Comparison of ENCODE assay signal across 1 cellular context in the genomic region with DNA sequence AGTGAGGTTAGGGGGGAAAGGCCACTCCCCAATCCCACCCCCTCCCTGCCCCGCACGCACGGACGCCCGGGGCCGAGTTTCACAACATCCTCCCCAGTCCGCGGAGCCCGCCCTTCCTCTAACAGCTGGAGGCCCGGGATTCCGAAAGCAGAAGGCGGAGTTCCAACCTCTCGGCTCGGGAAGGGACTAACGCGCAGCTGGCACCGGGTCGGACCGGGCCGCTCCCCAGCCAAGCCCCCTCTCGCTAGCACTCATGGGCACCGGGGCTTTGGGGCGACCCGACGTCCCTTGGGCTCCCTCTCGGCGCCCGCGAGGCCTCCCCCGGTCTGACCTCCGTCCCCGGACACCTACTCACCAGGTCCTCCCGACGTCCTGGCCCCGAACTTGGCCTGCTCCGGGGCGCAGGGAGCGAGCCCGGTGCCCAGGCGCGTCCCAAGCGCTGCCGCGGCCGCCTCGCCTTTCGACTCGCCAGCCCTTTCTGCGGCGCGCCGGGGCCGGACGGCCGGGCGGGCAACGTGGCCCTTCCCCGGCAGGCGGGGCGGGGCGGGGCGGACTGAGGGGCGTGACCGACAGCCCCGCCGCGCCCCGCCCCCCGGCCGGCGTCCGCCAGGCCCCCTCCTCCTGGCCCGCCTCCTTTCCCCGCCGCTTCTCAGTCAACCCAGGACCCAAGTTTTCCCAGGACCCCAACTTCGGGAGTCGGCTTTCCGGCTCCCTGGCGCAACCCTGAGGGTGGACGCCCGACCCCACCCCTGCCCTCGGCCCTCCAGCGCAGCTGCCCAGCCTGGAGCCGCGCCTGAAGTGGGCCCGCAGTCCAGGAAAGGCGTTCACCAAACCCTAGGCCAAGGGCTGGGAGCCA.
TF ChIP-seq lines count a peak whose summit lies in the region.

A gene (minus strand): TSS at position 482 of the 856 bp plus-strand sequence. CDS start 9,835 bp downstream, outside the sequence.

TF ChIP-seq in K562, 482 proteins besides CTCF, POLR2A, EP300 and RAD21 (continued from another document and continues in another):
- TF ChIP-seq, protein P1, sequence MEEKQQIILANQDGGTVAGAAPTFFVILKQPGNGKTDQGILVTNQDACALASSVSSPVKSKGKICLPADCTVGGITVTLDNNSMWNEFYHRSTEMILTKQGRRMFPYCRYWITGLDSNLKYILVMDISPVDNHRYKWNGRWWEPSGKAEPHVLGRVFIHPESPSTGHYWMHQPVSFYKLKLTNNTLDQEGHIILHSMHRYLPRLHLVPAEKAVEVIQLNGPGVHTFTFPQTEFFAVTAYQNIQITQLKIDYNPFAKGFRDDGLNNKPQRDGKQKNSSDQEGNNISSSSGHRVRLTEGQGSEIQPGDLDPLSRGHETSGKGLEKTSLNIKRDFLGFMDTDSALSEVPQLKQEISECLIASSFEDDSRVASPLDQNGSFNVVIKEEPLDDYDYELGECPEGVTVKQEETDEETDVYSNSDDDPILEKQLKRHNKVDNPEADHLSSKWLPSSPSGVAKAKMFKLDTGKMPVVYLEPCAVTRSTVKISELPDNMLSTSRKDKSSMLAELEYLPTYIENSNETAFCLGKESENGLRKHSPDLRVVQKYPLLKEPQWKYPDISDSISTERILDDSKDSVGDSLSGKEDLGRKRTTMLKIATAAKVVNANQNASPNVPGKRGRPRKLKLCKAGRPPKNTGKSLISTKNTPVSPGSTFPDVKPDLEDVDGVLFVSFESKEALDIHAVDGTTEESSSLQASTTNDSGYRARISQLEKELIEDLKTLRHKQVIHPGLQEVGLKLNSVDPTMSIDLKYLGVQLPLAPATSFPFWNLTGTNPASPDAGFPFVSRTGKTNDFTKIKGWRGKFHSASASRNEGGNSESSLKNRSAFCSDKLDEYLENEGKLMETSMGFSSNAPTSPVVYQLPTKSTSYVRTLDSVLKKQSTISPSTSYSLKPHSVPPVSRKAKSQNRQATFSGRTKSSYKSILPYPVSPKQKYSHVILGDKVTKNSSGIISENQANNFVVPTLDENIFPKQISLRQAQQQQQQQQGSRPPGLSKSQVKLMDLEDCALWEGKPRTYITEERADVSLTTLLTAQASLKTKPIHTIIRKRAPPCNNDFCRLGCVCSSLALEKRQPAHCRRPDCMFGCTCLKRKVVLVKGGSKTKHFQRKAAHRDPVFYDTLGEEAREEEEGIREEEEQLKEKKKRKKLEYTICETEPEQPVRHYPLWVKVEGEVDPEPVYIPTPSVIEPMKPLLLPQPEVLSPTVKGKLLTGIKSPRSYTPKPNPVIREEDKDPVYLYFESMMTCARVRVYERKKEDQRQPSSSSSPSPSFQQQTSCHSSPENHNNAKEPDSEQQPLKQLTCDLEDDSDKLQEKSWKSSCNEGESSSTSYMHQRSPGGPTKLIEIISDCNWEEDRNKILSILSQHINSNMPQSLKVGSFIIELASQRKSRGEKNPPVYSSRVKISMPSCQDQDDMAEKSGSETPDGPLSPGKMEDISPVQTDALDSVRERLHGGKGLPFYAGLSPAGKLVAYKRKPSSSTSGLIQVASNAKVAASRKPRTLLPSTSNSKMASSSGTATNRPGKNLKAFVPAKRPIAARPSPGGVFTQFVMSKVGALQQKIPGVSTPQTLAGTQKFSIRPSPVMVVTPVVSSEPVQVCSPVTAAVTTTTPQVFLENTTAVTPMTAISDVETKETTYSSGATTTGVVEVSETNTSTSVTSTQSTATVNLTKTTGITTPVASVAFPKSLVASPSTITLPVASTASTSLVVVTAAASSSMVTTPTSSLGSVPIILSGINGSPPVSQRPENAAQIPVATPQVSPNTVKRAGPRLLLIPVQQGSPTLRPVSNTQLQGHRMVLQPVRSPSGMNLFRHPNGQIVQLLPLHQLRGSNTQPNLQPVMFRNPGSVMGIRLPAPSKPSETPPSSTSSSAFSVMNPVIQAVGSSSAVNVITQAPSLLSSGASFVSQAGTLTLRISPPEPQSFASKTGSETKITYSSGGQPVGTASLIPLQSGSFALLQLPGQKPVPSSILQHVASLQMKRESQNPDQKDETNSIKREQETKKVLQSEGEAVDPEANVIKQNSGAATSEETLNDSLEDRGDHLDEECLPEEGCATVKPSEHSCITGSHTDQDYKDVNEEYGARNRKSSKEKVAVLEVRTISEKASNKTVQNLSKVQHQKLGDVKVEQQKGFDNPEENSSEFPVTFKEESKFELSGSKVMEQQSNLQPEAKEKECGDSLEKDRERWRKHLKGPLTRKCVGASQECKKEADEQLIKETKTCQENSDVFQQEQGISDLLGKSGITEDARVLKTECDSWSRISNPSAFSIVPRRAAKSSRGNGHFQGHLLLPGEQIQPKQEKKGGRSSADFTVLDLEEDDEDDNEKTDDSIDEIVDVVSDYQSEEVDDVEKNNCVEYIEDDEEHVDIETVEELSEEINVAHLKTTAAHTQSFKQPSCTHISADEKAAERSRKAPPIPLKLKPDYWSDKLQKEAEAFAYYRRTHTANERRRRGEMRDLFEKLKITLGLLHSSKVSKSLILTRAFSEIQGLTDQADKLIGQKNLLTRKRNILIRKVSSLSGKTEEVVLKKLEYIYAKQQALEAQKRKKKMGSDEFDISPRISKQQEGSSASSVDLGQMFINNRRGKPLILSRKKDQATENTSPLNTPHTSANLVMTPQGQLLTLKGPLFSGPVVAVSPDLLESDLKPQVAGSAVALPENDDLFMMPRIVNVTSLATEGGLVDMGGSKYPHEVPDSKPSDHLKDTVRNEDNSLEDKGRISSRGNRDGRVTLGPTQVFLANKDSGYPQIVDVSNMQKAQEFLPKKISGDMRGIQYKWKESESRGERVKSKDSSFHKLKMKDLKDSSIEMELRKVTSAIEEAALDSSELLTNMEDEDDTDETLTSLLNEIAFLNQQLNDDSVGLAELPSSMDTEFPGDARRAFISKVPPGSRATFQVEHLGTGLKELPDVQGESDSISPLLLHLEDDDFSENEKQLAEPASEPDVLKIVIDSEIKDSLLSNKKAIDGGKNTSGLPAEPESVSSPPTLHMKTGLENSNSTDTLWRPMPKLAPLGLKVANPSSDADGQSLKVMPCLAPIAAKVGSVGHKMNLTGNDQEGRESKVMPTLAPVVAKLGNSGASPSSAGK (IDR thresholded peaks at IDR 0.05), result no peak
- TF ChIP-seq ZNF24 (IDR thresholded peaks at IDR 0.05) (no peak), ZNF140 (CRISPR knock-in tag; IDR thresholded peaks at IDR 0.05) (no peak), TEAD1 (CRISPR knock-in tag; IDR thresholded peaks at IDR 0.05) (no peak), PRMT5 (CRISPR knock-in tag; IDR thresholded peaks at IDR 0.05) (no peak), ZNF324 (CRISPR knock-in tag; IDR thresholded peaks at IDR 0.05) (0 out of 2 replicates have a peak, but pooled peaks have one; percentile 56), MEF2A (IDR thresholded peaks at IDR 0.05; ENCODE audit: control insufficient read depth, low read depth, low read length) (no peak), IFI16 (CRISPR knock-in tag; IDR thresholded peaks at IDR 0.05) (no peak), MEIS2 (IDR thresholded peaks at IDR 0.05; ENCODE audit: partially characterized antibody) (no peak), ZNF584 (CRISPR knock-in tag; IDR thresholded peaks at IDR 0.05; ENCODE audit: low read depth) (no peak), DDX20 (tag; IDR thresholded peaks at IDR 0.05; ENCODE audit: low read depth) (no peak), SUPT5H (IDR thresholded peaks at IDR 0.05) (peak; percentile 78), U2AF1 (optimal IDR thresholded peaks at IDR 0.05; ENCODE audit: low read depth, low read length) (no peak), POU5F1 (IDR thresholded peaks at IDR 0.05; ENCODE audit: borderline replicate concordance, low read depth, low read length, partially characterized antibody) (no peak), ZNF644 (tag; IDR thresholded peaks at IDR 0.05; ENCODE audit: low read depth) (no peak), EP400 (IDR thresholded peaks at IDR 0.05) (peak; percentile 76; the same call in 1 of the 2 replicates), ZZZ3 (IDR thresholded peaks at IDR 0.05) (no peak), HDAC2 (IDR thresholded peaks at IDR 0.05) (peak; percentile 23; the same call in 1 of the 2 replicates), SP1 (CRISPR knock-in tag; IDR thresholded peaks at IDR 0.05) (no peak; the same call in none of the 2 replicates), BDP1 (IDR thresholded peaks at IDR 0.05; ENCODE audit: insufficient read depth, insufficient read length) (no peak), ZNF668 (CRISPR knock-in tag; IDR thresholded peaks at IDR 0.05) (no peak), TARDBP (IDR thresholded peaks at IDR 0.05) (no peak), RBM17 (IDR thresholded peaks at IDR 0.05; ENCODE audit: borderline replicate concordance, low read depth, low read length) (no peak), EGR1 (conservative IDR thresholded peaks at IDR 0.05) (no peak), TCF7L2 (IDR thresholded peaks at IDR 0.05; ENCODE audit: low read depth, low read length) (no peak), CC2D1A (IDR thresholded peaks at IDR 0.05) (no peak), DACH1 (IDR thresholded peaks at IDR 0.05; ENCODE audit: partially characterized antibody) (peak; percentile 92), CREM (IDR thresholded peaks at IDR 0.05; ENCODE audit: low read depth) (no peak), ZNF134 (CRISPR knock-in tag; conservative IDR thresholded peaks at IDR 0.05) (no peak), MYNN (IDR thresholded peaks at IDR 0.05) (no peak), MYNN (CRISPR knock-in tag; IDR thresholded peaks at IDR 0.05) (no peak), NFATC3 (IDR thresholded peaks at IDR 0.05) (no peak), ZNF197 (CRISPR knock-in tag; IDR thresholded peaks at IDR 0.05; ENCODE audit: low read depth) (no peak), PHF8 (IDR thresholded peaks at IDR 0.05; ENCODE audit: borderline replicate concordance, low read length) (peak; percentile 84; the same call in 1 of the 2 replicates), BRCA1 (IDR thresholded peaks at IDR 0.05) (no peak), BRCA1 (CRISPR knock-in tag; IDR thresholded peaks at IDR 0.05) (no peak), BCL6 (CRISPR knock-in tag; IDR thresholded peaks at IDR 0.05) (no peak), HDGF (IDR thresholded peaks at IDR 0.05) (no peak), KDM4B (IDR thresholded peaks at IDR 0.05; ENCODE audit: borderline replicate concordance in 2 of 2, low read depth in 1 of 2) (no peak), CREB1 (IDR thresholded peaks at IDR 0.05) (0 out of 2 replicates have a peak, but pooled peaks have one; percentile 8), CREB1 (CRISPR knock-in tag; IDR thresholded peaks at IDR 0.05) (no peak), TCFL5 (CRISPR knock-in tag; conservative IDR thresholded peaks at IDR 0.05) (no peak), ZNF696 (CRISPR knock-in tag; conservative IDR thresholded peaks at IDR 0.05) (no peak), RBM39 (optimal IDR thresholded peaks at IDR 0.05; ENCODE audit: low read depth, low read length) (no peak), POLR2AphosphoS5 (IDR thresholded peaks at IDR 0.05; ENCODE audit: control insufficient read depth, insufficient read depth, low read depth, low read length) (peak; percentile 50; the same call in 1 of the 2 replicates)
- TF ChIP-seq, protein P2, sequence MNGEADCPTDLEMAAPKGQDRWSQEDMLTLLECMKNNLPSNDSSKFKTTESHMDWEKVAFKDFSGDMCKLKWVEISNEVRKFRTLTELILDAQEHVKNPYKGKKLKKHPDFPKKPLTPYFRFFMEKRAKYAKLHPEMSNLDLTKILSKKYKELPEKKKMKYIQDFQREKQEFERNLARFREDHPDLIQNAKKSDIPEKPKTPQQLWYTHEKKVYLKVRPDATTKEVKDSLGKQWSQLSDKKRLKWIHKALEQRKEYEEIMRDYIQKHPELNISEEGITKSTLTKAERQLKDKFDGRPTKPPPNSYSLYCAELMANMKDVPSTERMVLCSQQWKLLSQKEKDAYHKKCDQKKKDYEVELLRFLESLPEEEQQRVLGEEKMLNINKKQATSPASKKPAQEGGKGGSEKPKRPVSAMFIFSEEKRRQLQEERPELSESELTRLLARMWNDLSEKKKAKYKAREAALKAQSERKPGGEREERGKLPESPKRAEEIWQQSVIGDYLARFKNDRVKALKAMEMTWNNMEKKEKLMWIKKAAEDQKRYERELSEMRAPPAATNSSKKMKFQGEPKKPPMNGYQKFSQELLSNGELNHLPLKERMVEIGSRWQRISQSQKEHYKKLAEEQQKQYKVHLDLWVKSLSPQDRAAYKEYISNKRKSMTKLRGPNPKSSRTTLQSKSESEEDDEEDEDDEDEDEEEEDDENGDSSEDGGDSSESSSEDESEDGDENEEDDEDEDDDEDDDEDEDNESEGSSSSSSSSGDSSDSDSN (IDR thresholded peaks at IDR 0.05; ENCODE audit: borderline replicate concordance in 1 of 2, low read depth in 2 of 2, low read length in 2 of 2), result 0 out of 4 replicates have a peak, but pooled peaks of 1 of the 2 experiments have one; percentile 19
- TF ChIP-seq, protein P3, sequence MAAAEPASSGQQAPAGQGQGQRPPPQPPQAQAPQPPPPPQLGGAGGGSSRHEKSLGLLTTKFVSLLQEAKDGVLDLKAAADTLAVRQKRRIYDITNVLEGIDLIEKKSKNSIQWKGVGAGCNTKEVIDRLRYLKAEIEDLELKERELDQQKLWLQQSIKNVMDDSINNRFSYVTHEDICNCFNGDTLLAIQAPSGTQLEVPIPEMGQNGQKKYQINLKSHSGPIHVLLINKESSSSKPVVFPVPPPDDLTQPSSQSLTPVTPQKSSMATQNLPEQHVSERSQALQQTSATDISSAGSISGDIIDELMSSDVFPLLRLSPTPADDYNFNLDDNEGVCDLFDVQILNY (CRISPR knock-in tag; IDR thresholded peaks at IDR 0.05), result no peak
- TF ChIP-seq, protein P4, sequence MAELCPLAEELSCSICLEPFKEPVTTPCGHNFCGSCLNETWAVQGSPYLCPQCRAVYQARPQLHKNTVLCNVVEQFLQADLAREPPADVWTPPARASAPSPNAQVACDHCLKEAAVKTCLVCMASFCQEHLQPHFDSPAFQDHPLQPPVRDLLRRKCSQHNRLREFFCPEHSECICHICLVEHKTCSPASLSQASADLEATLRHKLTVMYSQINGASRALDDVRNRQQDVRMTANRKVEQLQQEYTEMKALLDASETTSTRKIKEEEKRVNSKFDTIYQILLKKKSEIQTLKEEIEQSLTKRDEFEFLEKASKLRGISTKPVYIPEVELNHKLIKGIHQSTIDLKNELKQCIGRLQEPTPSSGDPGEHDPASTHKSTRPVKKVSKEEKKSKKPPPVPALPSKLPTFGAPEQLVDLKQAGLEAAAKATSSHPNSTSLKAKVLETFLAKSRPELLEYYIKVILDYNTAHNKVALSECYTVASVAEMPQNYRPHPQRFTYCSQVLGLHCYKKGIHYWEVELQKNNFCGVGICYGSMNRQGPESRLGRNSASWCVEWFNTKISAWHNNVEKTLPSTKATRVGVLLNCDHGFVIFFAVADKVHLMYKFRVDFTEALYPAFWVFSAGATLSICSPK (IDR thresholded peaks at IDR 0.05; ENCODE audit: borderline replicate concordance), result no peak
- TF ChIP-seq, protein P5, sequence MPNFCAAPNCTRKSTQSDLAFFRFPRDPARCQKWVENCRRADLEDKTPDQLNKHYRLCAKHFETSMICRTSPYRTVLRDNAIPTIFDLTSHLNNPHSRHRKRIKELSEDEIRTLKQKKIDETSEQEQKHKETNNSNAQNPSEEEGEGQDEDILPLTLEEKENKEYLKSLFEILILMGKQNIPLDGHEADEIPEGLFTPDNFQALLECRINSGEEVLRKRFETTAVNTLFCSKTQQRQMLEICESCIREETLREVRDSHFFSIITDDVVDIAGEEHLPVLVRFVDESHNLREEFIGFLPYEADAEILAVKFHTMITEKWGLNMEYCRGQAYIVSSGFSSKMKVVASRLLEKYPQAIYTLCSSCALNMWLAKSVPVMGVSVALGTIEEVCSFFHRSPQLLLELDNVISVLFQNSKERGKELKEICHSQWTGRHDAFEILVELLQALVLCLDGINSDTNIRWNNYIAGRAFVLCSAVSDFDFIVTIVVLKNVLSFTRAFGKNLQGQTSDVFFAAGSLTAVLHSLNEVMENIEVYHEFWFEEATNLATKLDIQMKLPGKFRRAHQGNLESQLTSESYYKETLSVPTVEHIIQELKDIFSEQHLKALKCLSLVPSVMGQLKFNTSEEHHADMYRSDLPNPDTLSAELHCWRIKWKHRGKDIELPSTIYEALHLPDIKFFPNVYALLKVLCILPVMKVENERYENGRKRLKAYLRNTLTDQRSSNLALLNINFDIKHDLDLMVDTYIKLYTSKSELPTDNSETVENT (CRISPR knock-in tag; IDR thresholded peaks at IDR 0.05), result peak; percentile 74; the same call in 1 of the 2 replicates
